8 cellular contexts compared by ENCODE assay signal in the genomic region with DNA sequence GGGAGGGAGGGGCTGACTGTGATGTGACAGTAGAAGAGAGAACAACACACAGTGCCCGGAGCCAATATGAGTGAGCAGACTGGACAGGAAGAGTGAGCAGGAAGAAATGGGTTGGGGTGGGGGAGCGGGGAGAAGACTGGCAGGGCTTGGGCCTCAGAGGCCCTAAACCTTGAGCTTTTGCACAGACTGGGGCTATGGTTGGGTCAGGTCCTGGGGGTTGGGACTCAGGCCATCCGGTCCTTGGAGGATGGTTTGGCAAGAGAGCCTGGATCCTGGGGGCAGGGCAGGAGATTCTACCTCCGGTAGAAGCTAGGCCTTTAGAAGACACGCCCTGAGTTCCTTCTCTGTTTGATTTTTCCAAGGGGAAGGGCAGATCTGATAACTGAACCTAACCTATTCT. TPM values are rescaled to one million over a fixed set of nuclear protein-coding genes. Genes with fewer than 3 reads are reported as not detected.
DNase-seq lines count a peak whose midpoint lies in the region; ATAC-seq and TF ChIP-seq lines count a peak whose summit lies in the region.

No MANE protein-coding gene starts in this region.

- ATAC-seq in SK-N-SH treated with all-trans-retinoic acid at 6 μM for 48 hours, result no peak
- ATAC-seq in activated naive CD4-positive, alpha-beta T cell treated with anti-CD3 and anti-CD28 coated beads, Interleukin-2, amount 50 U/mL, for 72 hours, result no peak

- no peaks in the 10 kb centered on the region for H3K9me2 ChIP-seq in SK-N-SH

- POLR2A ChIA-PET in SK-N-SH (lab: Yijun Ruan, JAX), result interaction anchor here (0.9 to 1.4 kb wide), 3 partner anchors 8 to 39 kb away, joined by 3 to 5 read pairs (median 4); a partner anchor contains a TSS

- peaks cover 5 to 12% of the 10 kb centered on the region in 2 donors for H3K36me3 Mint-ChIP-seq in activated naive CD4-positive, alpha-beta T cell treated with anti-CD3 and anti-CD28 coated beads, Interleukin-2, amount 50 U/mL, for 72 hours

- H3K27me3 ChIP-seq in SK-N-SH (ENCODE audit: insufficient read depth) (no peaks in the 10 kb centered on the region), iPS-20b (ENCODE audit: insufficient read depth, low read length) (peaks cover 44% of the 10 kb centered on the region)

- H3K9ac ChIP-seq in SK-N-SH (peak overlapping the region; percentile 75), iPS-20b (ENCODE audit: low read depth, low read length) (peak overlapping the region; percentile 73; the same call in 1 of the 2 replicates)

- no peak for TF ChIP-seq CTCF in SK-N-SH (IDR thresholded peaks at IDR 0.05)

- H2AFZ ChIP-seq in SK-N-SH (ENCODE audit: low read depth), result peak overlapping the region; percentile 90

- no peaks in the 10 kb centered on the region for H4K20me1 ChIP-seq in SK-N-SH (ENCODE audit: insufficient read depth)

- H3K27ac ChIP-seq in SK-N-SH (ENCODE audit: low read depth in 2 of 2, low read length in 1 of 2) (peak overlapping the region; percentile 9 to 18; a peak in 1 of 4 replicates), iPS-20b (ENCODE audit: low read length) (no peak overlapping the region), substantia nigra (ENCODE audit: low read depth, low read length, poor library complexity, severe bottlenecking) (peak overlapping the region; percentile 92)

- peak overlapping the region; percentile 89 to 91 for H3K27ac Mint-ChIP-seq in activated naive CD4-positive, alpha-beta T cell treated with anti-CD3 and anti-CD28 coated beads, Interleukin-2, amount 50 U/mL, for 72 hours

- no peaks in the 10 kb centered on the region for H3K9me3 Mint-ChIP-seq in activated naive CD4-positive, alpha-beta T cell treated with anti-CD3 and anti-CD28 coated beads, Interleukin-2, amount 50 U/mL, for 72 hours

- peaks cover 4% of the 10 kb centered on the region for H3F3A ChIP-seq in SK-N-SH (replicated peaks; ENCODE audit: insufficient read depth)

- TF ChIP-seq EP300 in SK-N-SH (IDR thresholded peaks at IDR 0.05; ENCODE audit: borderline replicate concordance in 1 of 2, low read depth in 1 of 2, low read length in 1 of 2), result no peak

- DNase-seq in SK-N-SH (no peak), substantia nigra (lab: John Stamatoyannopoulos, UW) (peak in 2 of 49 donors; percentile 24 to 39), pons (ENCODE audit: low spot score) (no peak), ecto neural progenitor cell (ENCODE audit: low spot score) (no peak)
- no peak for DNase-seq in activated naive CD4-positive, alpha-beta T cell treated with anti-CD3 and anti-CD28 coated beads, Interleukin-2, amount 50 U/mL, for 72 hours (ENCODE audit: low spot score in 2 of 2)
- no peak for DNase-seq in activated CD8-positive, alpha-beta memory T cell treated with anti-CD3 and anti-CD28 coated beads, Interleukin-2, amount 50 U/mL, for 4 hours

- no peaks in the 10 kb centered on the region for H3K9me3 ChIP-seq in SK-N-SH
- no peaks in the 10 kb centered on the region for H3K9me3 ChIP-seq in iPS-20b (ENCODE audit: insufficient read depth, low read depth, low read length)

- H3K4me2 ChIP-seq in SK-N-SH, result peak overlapping the region; percentile 92

- 85% methylated on average over 5 of the region's 5 CpGs for WGBS in SK-N-SH (ENCODE audit: low lambda C conversion rate)

- H3K4me3 ChIP-seq in SK-N-SH (ENCODE audit: low read depth in 2 of 2, low read length in 1 of 2) (peak overlapping the region; percentile 83 to 96), iPS-20b (ENCODE audit: low read length) (peak overlapping the region; percentile 86)

- peaks cover 3% of the 10 kb centered on the region; the same call in 1 of the 2 replicates for H3K79me2 ChIP-seq in SK-N-SH (ENCODE audit: insufficient read depth)

- H3K4me1 ChIP-seq in SK-N-SH (ENCODE audit: control insufficient read depth in 1 of 2, insufficient read depth in 2 of 2, low read depth in 1 of 2, low read length in 1 of 2) (peaks cover 7 to 18% of the 10 kb centered on the region in 2 experiments; a peak in 2 of 4 replicates), iPS-20b (ENCODE audit: insufficient read depth, low read length) (peaks cover 5% of the 10 kb centered on the region; the same call in 1 of the 2 replicates)

- H3K36me3 ChIP-seq in SK-N-SH (replicated peaks in 1 of 2; ENCODE audit: control insufficient read depth in 1 of 2, insufficient read depth in 2 of 2, low read length in 1 of 2), result peaks cover 0 to 9% of the 10 kb centered on the region in 2 experiments
- H3K36me3 ChIP-seq in iPS-20b (ENCODE audit: insufficient read depth, low read depth, low read length), result no peaks in the 10 kb centered on the region

- no peak for TF ChIP-seq RAD21 in SK-N-SH (IDR thresholded peaks at IDR 0.05; ENCODE audit: low read length)

- CTCF ChIA-PET in SK-N-SH (lab: Yijun Ruan, JAX), result interaction anchor here (0.9 to 5.7 kb wide), 18 partner anchors 8 to 197 kb away, joined by 3 to 54 read pairs (median 6); a partner anchor contains a TSS

TF ChIP-seq in SK-N-SH treated with all-trans-retinoic acid at 6 μM for 48 hours, 23 proteins besides CTCF, POLR2A, EP300 and RAD21 (continues in another document):
- TF ChIP-seq ZC3H10 (CRISPR knock-in tag; IDR thresholded peaks at IDR 0.05) (no peak), PPARA (CRISPR knock-in tag; IDR thresholded peaks at IDR 0.05; ENCODE audit: borderline replicate concordance) (no peak), ZFP3 (CRISPR knock-in tag; IDR thresholded peaks at IDR 0.05) (no peak), ISL1 (CRISPR knock-in tag; IDR thresholded peaks at IDR 0.05) (no peak), BACH2 (CRISPR knock-in tag; IDR thresholded peaks at IDR 0.05; ENCODE audit: borderline replicate concordance) (no peak), TOX (CRISPR knock-in tag; IDR thresholded peaks at IDR 0.05; ENCODE audit: borderline replicate concordance) (no peak), ZNF565 (CRISPR knock-in tag; conservative IDR thresholded peaks at IDR 0.05; ENCODE audit: low read depth) (no peak), TCF4 (CRISPR knock-in tag; IDR thresholded peaks at IDR 0.05; ENCODE audit: borderline replicate concordance) (no peak), GLIS3 (CRISPR knock-in tag; IDR thresholded peaks at IDR 0.05) (no peak), CSDC2 (CRISPR knock-in tag; IDR thresholded peaks at IDR 0.05) (no peak)
- TF ChIP-seq, protein P1, sequence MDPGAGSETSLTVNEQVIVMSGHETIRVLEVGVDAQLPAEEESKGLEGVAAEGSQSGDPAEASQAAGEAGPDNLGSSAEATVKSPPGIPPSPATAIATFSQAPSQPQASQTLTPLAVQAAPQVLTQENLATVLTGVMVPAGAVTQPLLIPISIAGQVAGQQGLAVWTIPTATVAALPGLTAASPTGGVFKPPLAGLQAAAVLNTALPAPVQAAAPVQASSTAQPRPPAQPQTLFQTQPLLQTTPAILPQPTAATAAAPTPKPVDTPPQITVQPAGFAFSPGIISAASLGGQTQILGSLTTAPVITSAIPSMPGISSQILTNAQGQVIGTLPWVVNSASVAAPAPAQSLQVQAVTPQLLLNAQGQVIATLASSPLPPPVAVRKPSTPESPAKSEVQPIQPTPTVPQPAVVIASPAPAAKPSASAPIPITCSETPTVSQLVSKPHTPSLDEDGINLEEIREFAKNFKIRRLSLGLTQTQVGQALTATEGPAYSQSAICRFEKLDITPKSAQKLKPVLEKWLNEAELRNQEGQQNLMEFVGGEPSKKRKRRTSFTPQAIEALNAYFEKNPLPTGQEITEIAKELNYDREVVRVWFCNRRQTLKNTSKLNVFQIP (CRISPR knock-in tag; IDR thresholded peaks at IDR 0.05; ENCODE audit: borderline replicate concordance, low read depth), result no peak
- TF ChIP-seq, protein P2, sequence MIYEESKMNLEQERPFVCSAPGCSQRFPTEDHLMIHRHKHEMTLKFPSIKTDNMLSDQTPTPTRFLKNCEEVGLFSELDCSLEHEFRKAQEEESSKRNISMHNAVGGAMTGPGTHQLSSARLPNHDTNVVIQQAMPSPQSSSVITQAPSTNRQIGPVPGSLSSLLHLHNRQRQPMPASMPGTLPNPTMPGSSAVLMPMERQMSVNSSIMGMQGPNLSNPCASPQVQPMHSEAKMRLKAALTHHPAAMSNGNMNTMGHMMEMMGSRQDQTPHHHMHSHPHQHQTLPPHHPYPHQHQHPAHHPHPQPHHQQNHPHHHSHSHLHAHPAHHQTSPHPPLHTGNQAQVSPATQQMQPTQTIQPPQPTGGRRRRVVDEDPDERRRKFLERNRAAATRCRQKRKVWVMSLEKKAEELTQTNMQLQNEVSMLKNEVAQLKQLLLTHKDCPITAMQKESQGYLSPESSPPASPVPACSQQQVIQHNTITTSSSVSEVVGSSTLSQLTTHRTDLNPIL (CRISPR knock-in tag; IDR thresholded peaks at IDR 0.05; ENCODE audit: low read depth), result no peak

RNA-seq across cellular contexts. Expression of a gene that starts 1.1 kb away (rescaled TPM):
- polyA plus RNA-seq in SK-N-SH (2012; rRNA removed), result 18.4 and 27.0 TPM in 2 replicates
- 7.1 and 10.2 TPM in 2 replicates for polyA plus RNA-seq in SK-N-SH (2012; cell fraction: cytosol; rRNA removed)
- polyA plus RNA-seq in SK-N-SH (2012; cell fraction: nucleus; rRNA removed), result 101 and 118 TPM in 2 replicates
- total RNA-seq in activated naive CD4-positive, alpha-beta T cell treated with anti-CD3 and anti-CD28 coated beads, Interleukin-2, amount 50 U/mL, for 72 hours, result 10 to 100 TPM; 66.2 to 82.3 TPM

RNA-seq across cellular contexts. Expression of a gene that starts 10.9 kb away (rescaled TPM):
- 1.2 and 1.3 TPM in 2 replicates for polyA plus RNA-seq in SK-N-SH (2012; rRNA removed)
- polyA plus RNA-seq in SK-N-SH (2012; cell fraction: cytosol; rRNA removed), result 0.64 TPM in 2 replicates
- polyA plus RNA-seq in SK-N-SH (2012; cell fraction: nucleus; rRNA removed), result 6.1 and 7.0 TPM in 2 replicates
- 1 to 10 TPM in 1 of 2 donors, under 1 TPM in 1; 0.53 to 2.6 TPM for total RNA-seq in activated naive CD4-positive, alpha-beta T cell treated with anti-CD3 and anti-CD28 coated beads, Interleukin-2, amount 50 U/mL, for 72 hours

RNA-seq across cellular contexts. Expression of a gene that starts 11.3 kb away (rescaled TPM):
- polyA plus RNA-seq in SK-N-SH (2012; rRNA removed), result 36.7 and 58.2 TPM in 2 replicates
- polyA plus RNA-seq in SK-N-SH (2012; cell fraction: cytosol; rRNA removed), result 51.2 and 53.6 TPM in 2 replicates
- 69.6 and 72.0 TPM in 2 replicates for polyA plus RNA-seq in SK-N-SH (2012; cell fraction: nucleus; rRNA removed)
- total RNA-seq in activated naive CD4-positive, alpha-beta T cell treated with anti-CD3 and anti-CD28 coated beads, Interleukin-2, amount 50 U/mL, for 72 hours, result 10 to 100 TPM; 37.9 to 42.4 TPM

RNA-seq across cellular contexts. Expression of a gene that starts 18.8 kb away (rescaled TPM):
- polyA plus RNA-seq in SK-N-SH (2012; rRNA removed), result 122 and 133 TPM in 2 replicates
- polyA plus RNA-seq in SK-N-SH (2012; cell fraction: cytosol; rRNA removed), result 124 and 131 TPM in 2 replicates
- 148 and 166 TPM in 2 replicates for polyA plus RNA-seq in SK-N-SH (2012; cell fraction: nucleus; rRNA removed)
- 10 to 100 TPM; 70.3 to 94.6 TPM for total RNA-seq in activated naive CD4-positive, alpha-beta T cell treated with anti-CD3 and anti-CD28 coated beads, Interleukin-2, amount 50 U/mL, for 72 hours

RNA-seq across cellular contexts. Expression of a gene that starts 35.5 kb away (rescaled TPM):
- polyA plus RNA-seq in SK-N-SH (2012; rRNA removed), result 29.2 and 32.5 TPM in 2 replicates
- 9.0 and 10.7 TPM in 2 replicates for polyA plus RNA-seq in SK-N-SH (2012; cell fraction: cytosol; rRNA removed)
- polyA plus RNA-seq in SK-N-SH (2012; cell fraction: nucleus; rRNA removed), result 214 and 261 TPM in 2 replicates
- total RNA-seq in activated naive CD4-positive, alpha-beta T cell treated with anti-CD3 and anti-CD28 coated beads, Interleukin-2, amount 50 U/mL, for 72 hours, result 10 to 100 TPM; 32.1 to 47.9 TPM
